In the genomic region with DNA sequence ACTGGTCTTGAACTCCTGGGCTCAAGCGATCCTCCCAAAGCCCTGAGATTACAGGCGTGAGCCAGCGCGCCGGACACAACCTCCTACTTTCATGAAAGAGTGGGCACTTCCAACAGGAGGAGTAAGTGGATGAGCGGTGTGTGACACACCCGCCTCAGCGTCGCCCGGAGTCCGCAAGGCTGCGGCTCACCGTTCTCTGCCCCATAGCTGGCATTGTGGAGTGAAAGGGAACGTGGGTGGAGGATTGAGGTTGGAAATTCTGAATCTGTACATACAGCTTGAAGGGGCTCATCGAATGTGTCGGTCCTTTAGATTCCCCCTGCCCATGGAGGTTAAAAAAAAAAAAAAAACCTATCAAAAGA, we compare ENCODE assay signal across 8 cellular contexts. TPM values are rescaled to one million over a fixed set of nuclear protein-coding genes. Genes with fewer than 3 reads are reported as not detected.
A peak's percentile ranks its signal among the peaks of the same experiment; 100 is the strongest.
DNase-seq lines count a peak whose midpoint lies in the region; ATAC-seq and TF ChIP-seq lines count a peak whose summit lies in the region.

No MANE protein-coding gene starts in this region.

- H3K56ac ChIP-seq in IMR-90 (ENCODE audit: extremely low read depth, insufficient read depth, low read length), result no peak overlapping the region

- no peak overlapping the region for H2AK9ac ChIP-seq in IMR-90 (replicated peaks; ENCODE audit: low read depth, low read length, poor library complexity)

- H4K20me1 ChIP-seq in IMR-90 (ENCODE audit: insufficient read depth, low read length), result no peaks in the 10 kb centered on the region
- no peaks in the 10 kb centered on the region for H4K20me1 ChIP-seq in osteoblast (ENCODE audit: insufficient read depth, low read length)

- H3K27ac Mint-ChIP-seq in CD4-positive, CD25-positive, alpha-beta regulatory T cell, result peak overlapping the region in 2 of 3 donors; percentile 41 to 89
- H3K27ac Mint-ChIP-seq in activated CD8-positive, alpha-beta memory T cell treated with anti-CD3 and anti-CD28 coated beads, Interleukin-2, amount 10 ng/mL, durations not matched to agents 7 days and 5 days, result no peak overlapping the region

- H3K9me3 ChIP-seq in CD4-positive, CD25-positive, alpha-beta regulatory T cell (ENCODE audit: control insufficient read depth in 2 of 2, low read length in 2 of 2), result no peaks in the 10 kb centered on the region
- H3K9me3 ChIP-seq in IMR-90 (ENCODE audit: control insufficient read depth, insufficient read depth, low read length) (no peaks in the 10 kb centered on the region), osteoblast (ENCODE audit: low read depth, low read length) (no peaks in the 10 kb centered on the region), upper lobe of left lung (no peaks in the 10 kb centered on the region)

- H4K91ac ChIP-seq in IMR-90 (ENCODE audit: insufficient read depth, low read depth, low read length), result no peak overlapping the region

- dilution Hi-C loops in IMR-90 (cut with HindIII; ENCODE audit: low sequenced_read_pairs, unreplicated experiment), result no loop called here

- no peak for TF ChIP-seq RAD21 in IMR-90 (IDR thresholded peaks at IDR 0.05; ENCODE audit: low read length)

- H3K9ac ChIP-seq in IMR-90 (ENCODE audit: low read depth, low read length), result no peak overlapping the region

- peaks cover 3% of the 10 kb centered on the region; the same call in 1 of the 2 replicates for H3K9me1 ChIP-seq in IMR-90 (ENCODE audit: insufficient read depth, low read length)

- H3K27me3 ChIP-seq in CD4-positive, CD25-positive, alpha-beta regulatory T cell (ENCODE audit: control insufficient read depth, insufficient read depth, low read length), result peaks cover 12% of the 10 kb centered on the region
- peaks cover 18% of the 10 kb centered on the region for H3K27me3 ChIP-seq in IMR-90 (ENCODE audit: control insufficient read depth, insufficient read depth, low read length)
- H3K27me3 ChIP-seq in osteoblast (ENCODE audit: insufficient read depth, low read length), result peaks cover 28% of the 10 kb centered on the region
- H3K27me3 ChIP-seq in upper lobe of left lung, result no peaks in the 10 kb centered on the region

- no peaks in the 10 kb centered on the region for H3K79me2 ChIP-seq in osteoblast (ENCODE audit: insufficient read depth, low read length)

- no peak overlapping the region for H4K5ac ChIP-seq in IMR-90 (ENCODE audit: low read depth, low read length)

- no peak overlapping the region for H3K27ac ChIP-seq in CD4-positive, CD25-positive, alpha-beta regulatory T cell (ENCODE audit: insufficient read depth, low read length, poor library complexity, severe bottlenecking)
- H3K27ac ChIP-seq in IMR-90 (ENCODE audit: insufficient read depth, low read length) (no peak overlapping the region), osteoblast (ENCODE audit: low read depth, low read length) (no peak overlapping the region), upper lobe of left lung (peak overlapping the region; percentile 19 to 84 (median 46))

- POLR2A ChIA-PET in IMR-90 (lab: Charles Lee; ENCODE audit: unreplicated experiment), result no interaction called here

- no peak overlapping the region for H2BK120ac ChIP-seq in IMR-90 (ENCODE audit: low read depth, low read length)

- H3K4me3 ChIP-seq in CD4-positive, CD25-positive, alpha-beta regulatory T cell (ENCODE audit: low read depth, low read length), result peak overlapping the region; percentile 64
- peak overlapping the region; percentile 43 for H3K4me3 ChIP-seq in IMR-90 (ENCODE audit: insufficient read depth, low read depth, low read length)
- peak overlapping the region; percentile 77 for H3K4me3 ChIP-seq in fibroblast of villous mesenchyme (ENCODE audit: low read depth, low read length)
- H3K4me3 ChIP-seq in osteoblast (ENCODE audit: insufficient read depth, low read length), result peak overlapping the region; percentile 57
- H3K4me3 ChIP-seq in upper lobe of left lung, result peak overlapping the region; percentile 29 to 87 (median 77)

- no peak overlapping the region for H2BK5ac ChIP-seq in IMR-90 (ENCODE audit: low read depth, low read length, poor library complexity, severe bottlenecking)

- no CpG with 5 or more reads among the region's 16 CpGs for WGBS in IMR-90 (ENCODE audit: extremely low coverage in 2 of 2, insufficient read length in 1 of 2), 2 experiments
- 14 to 20% methylated on average over 13 to 16 of the region's 16 CpGs for WGBS in upper lobe of left lung, 2 donors

- TF ChIP-seq EP300 in upper lobe of left lung (IDR thresholded peaks at IDR 0.05), result no peak

- CTCF ChIA-PET in IMR-90 (lab: Yijun Ruan, JAX), result no interaction called here
- CTCF ChIA-PET in activated CD8-positive, alpha-beta memory T cell treated with anti-CD3 and anti-CD28 coated beads, Interleukin-2, amount 10 ng/mL, durations not matched to agents 7 days and 5 days (lab: Charles Lee), result interaction anchor here (0.8 to 2.3 kb wide), 12 partner anchors 10 to 516 kb away, joined by 3 to 15 read pairs (median 3); no protein-coding TSS in a partner anchor

- H2AFZ ChIP-seq in IMR-90 (replicated peaks; ENCODE audit: low read length, poor library complexity), result peak overlapping the region; percentile 84
- peak overlapping the region; percentile 65 for H2AFZ ChIP-seq in osteoblast (ENCODE audit: low read length)

- no peak overlapping the region for H2AK5ac ChIP-seq in IMR-90 (ENCODE audit: low read depth, low read length)

- H3K4me2 ChIP-seq in IMR-90 (ENCODE audit: low read depth, low read length) (peak overlapping the region; percentile 68; the same call in 1 of the 2 replicates), osteoblast (ENCODE audit: insufficient read depth, low read length) (peak overlapping the region; percentile 43)

- H3K27me3 Mint-ChIP-seq in CD4-positive, CD25-positive, alpha-beta regulatory T cell, result peaks cover 63% of the 10 kb centered on the region
- H3K27me3 Mint-ChIP-seq in activated CD8-positive, alpha-beta memory T cell treated with anti-CD3 and anti-CD28 coated beads, Interleukin-2, amount 10 ng/mL, durations not matched to agents 7 days and 5 days, result peaks cover 19% of the 10 kb centered on the region

- H3K23ac ChIP-seq in IMR-90 (ENCODE audit: low read depth, low read length), result no peak overlapping the region

- no peaks in the 10 kb centered on the region for H3K79me1 ChIP-seq in IMR-90 (ENCODE audit: low read depth in 1 of 2, low read length in 2 of 2)

- no peak overlapping the region for H2BK15ac ChIP-seq in IMR-90 (ENCODE audit: low read depth, low read length)

- intact Hi-C loops in IMR-90 (cut with micrococcal nuclease), result no loop called here

- H3K14ac ChIP-seq in IMR-90 (replicated peaks; ENCODE audit: low read depth, low read length), result no peak overlapping the region

- TF ChIP-seq CTCF in IMR-90 (conservative IDR thresholded peaks at IDR 0.05; ENCODE audit: low read depth, low read length), result no peak
- no peak for TF ChIP-seq CTCF in fibroblast of villous mesenchyme (IDR thresholded peaks at IDR 0.05; ENCODE audit: insufficient read depth, low read depth, low read length)
- no peak for TF ChIP-seq CTCF in osteoblast (IDR thresholded peaks at IDR 0.05; ENCODE audit: extremely low read depth, low read depth, low read length)
- TF ChIP-seq CTCF in upper lobe of left lung (IDR thresholded peaks at IDR 0.05), result no peak

- peak overlapping the region; percentile 84 to 93 (median 88) for H3K4me3 Mint-ChIP-seq in CD4-positive, CD25-positive, alpha-beta regulatory T cell
- H3K4me3 Mint-ChIP-seq in activated CD8-positive, alpha-beta memory T cell treated with anti-CD3 and anti-CD28 coated beads, Interleukin-2, amount 10 ng/mL, durations not matched to agents 7 days and 5 days, result peak overlapping the region; percentile 69

- H3K18ac ChIP-seq in IMR-90 (ENCODE audit: low read depth, low read length), result no peak overlapping the region

- peaks cover 0 to 2% (median 0%) of the 10 kb centered on the region in 7 donors for H3K9me3 Mint-ChIP-seq in CD4-positive, CD25-positive, alpha-beta regulatory T cell
- no peaks in the 10 kb centered on the region for H3K9me3 Mint-ChIP-seq in activated CD8-positive, alpha-beta memory T cell treated with anti-CD3 and anti-CD28 coated beads, Interleukin-2, amount 10 ng/mL, durations not matched to agents 7 days and 5 days (ENCODE audit: low read depth)

- TF ChIP-seq POLR2A in IMR-90 (IDR thresholded peaks at IDR 0.05; ENCODE audit: low read depth, low read length) (no peak), upper lobe of left lung (IDR thresholded peaks at IDR 0.05) (no peak)

- H3K4me1 ChIP-seq in CD4-positive, CD25-positive, alpha-beta regulatory T cell (ENCODE audit: control insufficient read depth, insufficient read depth, low read length, poor library complexity, severe bottlenecking), result peaks cover 17% of the 10 kb centered on the region
- H3K4me1 ChIP-seq in IMR-90 (ENCODE audit: control insufficient read depth, insufficient read depth, low read length) (no peaks in the 10 kb centered on the region; the same call in 1 of the 2 replicates), osteoblast (ENCODE audit: insufficient read depth, low read length) (no peaks in the 10 kb centered on the region), upper lobe of left lung (peaks cover 10 to 23% (median 15%) of the 10 kb centered on the region in 4 donors)

- in situ Hi-C loops in IMR-90 (cut with MboI; ENCODE audit: low sequenced_read_pairs), result no loop called here

- no peaks in the 10 kb centered on the region for H3K36me3 ChIP-seq in CD4-positive, CD25-positive, alpha-beta regulatory T cell (ENCODE audit: control insufficient read depth, insufficient read depth, low read length)
- H3K36me3 ChIP-seq in IMR-90 (ENCODE audit: control insufficient read depth, insufficient read depth, low read length) (no peaks in the 10 kb centered on the region), osteoblast (ENCODE audit: insufficient read depth, low read length) (no peaks in the 10 kb centered on the region), upper lobe of left lung (no peaks in the 10 kb centered on the region)

- no TSS peak for BruUV-seq in IMR-90 (replicated peaks; lab: Mats Ljungman, UMichigan)

- H3K4ac ChIP-seq in IMR-90 (ENCODE audit: low read depth, low read length), result no peak overlapping the region

- H3K4me1 Mint-ChIP-seq in CD4-positive, CD25-positive, alpha-beta regulatory T cell, result peaks cover 0 to 15% (median 7%) of the 10 kb centered on the region in 4 donors
- H3K4me1 Mint-ChIP-seq in activated CD8-positive, alpha-beta memory T cell treated with anti-CD3 and anti-CD28 coated beads, Interleukin-2, amount 10 ng/mL, durations not matched to agents 7 days and 5 days, result peaks cover 10% of the 10 kb centered on the region

- no peak overlapping the region for H2BK20ac ChIP-seq in IMR-90 (ENCODE audit: low read depth, low read length)

- no peak overlapping the region for H4K8ac ChIP-seq in IMR-90 (ENCODE audit: low read depth in 2 of 2, low read length in 2 of 2)

- peak in 1 of 2 donors; percentile 24 for ATAC-seq in CD4-positive, CD25-positive, alpha-beta regulatory T cell (ENCODE audit: low read depth in 2 of 2)
- ATAC-seq in GM21381 (IDR thresholded peaks at IDR 0.05; ENCODE audit: unreplicated experiment) (peak; percentile 20), IMR-90 (ENCODE audit: low read depth) (no peak), upper lobe of left lung (ENCODE audit: low FRiP score in 2 of 2) (peak; percentile 61 to 65)
- ATAC-seq in activated CD8-positive, alpha-beta memory T cell treated with anti-CD3 and anti-CD28 coated beads, Interleukin-2, amount 10 ng/mL, durations not matched to agents 7 days and 5 days, result peak; percentile 34

- DNase-seq in CD4-positive, CD25-positive, alpha-beta regulatory T cell, result peak in 1 of 3 donors; percentile 3
- DNase-seq in IMR-90 (no peak), fibroblast of villous mesenchyme (ENCODE audit: low read depth) (no peak), osteoblast (ENCODE audit: insufficient read length, low spot score, missing footprints) (no peak), upper lobe of left lung (peak; percentile 57 to 76), SIG-M5 (lab: John Stamatoyannopoulos, UW) (no peak)
- DNase-seq in activated CD8-positive, alpha-beta memory T cell treated with anti-CD3 and anti-CD28 coated beads, Interleukin-2, amount 10 ng/mL, durations not matched to agents 7 days and 5 days, result peak; percentile 47

- H3K36me3 Mint-ChIP-seq in CD4-positive, CD25-positive, alpha-beta regulatory T cell, result no peaks in the 10 kb centered on the region
- H3K36me3 Mint-ChIP-seq in activated CD8-positive, alpha-beta memory T cell treated with anti-CD3 and anti-CD28 coated beads, Interleukin-2, amount 10 ng/mL, durations not matched to agents 7 days and 5 days, result no peaks in the 10 kb centered on the region

RNA-seq across cellular contexts. Expression of a gene that starts 0.5 kb away (rescaled TPM):
- 0.76 TPM for total RNA-seq in CD4-positive, CD25-positive, alpha-beta regulatory T cell
- 1 to 10 TPM; 1.4 to 8.3 (median 3.5) TPM for polyA plus RNA-seq in CD4-positive, CD25-positive, alpha-beta regulatory T cell
- total RNA-seq in IMR-90 (2012; rRNA removed) (0.90 and 1.1 TPM in 2 replicates), fibroblast of villous mesenchyme (79.0 and 80.5 TPM in 2 replicates), osteoblast (5.1 and 5.9 TPM in 2 replicates), upper lobe of left lung (10 to 100 TPM; 19.9 to 46.0 (median 33.2) TPM)
- polyA plus RNA-seq in IMR-90 (2012; rRNA removed), result 0.60 and 0.92 TPM in 2 replicates
- 0.19 and 0.36 TPM in 2 replicates for polyA plus RNA-seq in IMR-90 (2012; cell fraction: cytosol; rRNA removed)
- 0.10 and 0.17 TPM in 2 replicates for polyA plus RNA-seq in IMR-90 (2012; cell fraction: nucleus; rRNA removed; ENCODE audit: low replicate concordance)
- total RNA-seq in activated CD8-positive, alpha-beta memory T cell treated with anti-CD3 and anti-CD28 coated beads, Interleukin-2, amount 10 ng/mL, durations not matched to agents 7 days and 5 days, result 10 to 100 TPM in 1 of 2 experiments, 1 to 10 TPM in 1; 8.1 to 12.2 TPM

RNA-seq across cellular contexts. Expression of a gene that starts 46.3 kb away (rescaled TPM):
- 198 TPM for total RNA-seq in CD4-positive, CD25-positive, alpha-beta regulatory T cell
- polyA plus RNA-seq in CD4-positive, CD25-positive, alpha-beta regulatory T cell, result 100 to 1,000 TPM; 157 to 270 (median 180) TPM
- total RNA-seq in IMR-90 (2012; rRNA removed) (13.3 and 18.5 TPM in 2 replicates), fibroblast of villous mesenchyme (39.0 and 51.4 TPM in 2 replicates), osteoblast (19.2 and 23.9 TPM in 2 replicates), upper lobe of left lung (100 to 1,000 TPM in 4 of 6 donors, 10 to 100 TPM in 2; 52.1 to 157 (median 111) TPM)
- polyA plus RNA-seq in IMR-90 (2012; rRNA removed), result 40.6 and 43.0 TPM in 2 replicates
- polyA plus RNA-seq in IMR-90 (2012; cell fraction: cytosol; rRNA removed), result 55.8 and 57.7 TPM in 2 replicates
- polyA plus RNA-seq in IMR-90 (2012; cell fraction: nucleus; rRNA removed; ENCODE audit: low replicate concordance), result 36.3 and 44.3 TPM in 2 replicates
- 100 to 1,000 TPM; 100 to 104 TPM for total RNA-seq in activated CD8-positive, alpha-beta memory T cell treated with anti-CD3 and anti-CD28 coated beads, Interleukin-2, amount 10 ng/mL, durations not matched to agents 7 days and 5 days

RNA-seq across cellular contexts. Expression of a gene that starts 51.2 kb away (rescaled TPM):
- not detected for total RNA-seq in CD4-positive, CD25-positive, alpha-beta regulatory T cell
- polyA plus RNA-seq in CD4-positive, CD25-positive, alpha-beta regulatory T cell, result not detected
- total RNA-seq in IMR-90 (2012; rRNA removed) (not detected in 2 replicates), fibroblast of villous mesenchyme (under 0.01 TPM in 1 of 2 replicates, not detected in the other), osteoblast (not detected in 2 replicates), upper lobe of left lung (10 to 100 TPM in 1 of 6 donors, 1 to 10 TPM in 3, not detected in 2; 1.9 to 13.7 (median 3.6) TPM)
- polyA plus RNA-seq in IMR-90 (2012; rRNA removed), result not detected in 2 replicates
- polyA plus RNA-seq in IMR-90 (2012; cell fraction: cytosol; rRNA removed), result not detected in 2 replicates
- not detected in 2 replicates for polyA plus RNA-seq in IMR-90 (2012; cell fraction: nucleus; rRNA removed; ENCODE audit: low replicate concordance)
- total RNA-seq in activated CD8-positive, alpha-beta memory T cell treated with anti-CD3 and anti-CD28 coated beads, Interleukin-2, amount 10 ng/mL, durations not matched to agents 7 days and 5 days, result not detected

RNA-seq across cellular contexts. Expression of a gene that starts 51.3 kb away (rescaled TPM):
- total RNA-seq in CD4-positive, CD25-positive, alpha-beta regulatory T cell, result not detected
- not detected for polyA plus RNA-seq in CD4-positive, CD25-positive, alpha-beta regulatory T cell
- not detected in 2 replicates for total RNA-seq in IMR-90 (2012; rRNA removed)
- not detected in 2 replicates for polyA plus RNA-seq in IMR-90 (2012; rRNA removed)
- polyA plus RNA-seq in IMR-90 (2012; cell fraction: cytosol; rRNA removed), result not detected in 2 replicates
- polyA plus RNA-seq in IMR-90 (2012; cell fraction: nucleus; rRNA removed; ENCODE audit: low replicate concordance), result not detected in 2 replicates
- not detected for total RNA-seq in activated CD8-positive, alpha-beta memory T cell treated with anti-CD3 and anti-CD28 coated beads, Interleukin-2, amount 10 ng/mL, durations not matched to agents 7 days and 5 days
- total RNA-seq in fibroblast of villous mesenchyme, result not detected in 2 replicates
- total RNA-seq in osteoblast, result not detected in 2 replicates
- total RNA-seq in upper lobe of left lung, result 1 to 10 TPM in 1 of 6 donors, under 1 TPM in 1, not detected in 4; 0.71 to 8.7 TPM

Comparison
In these comparisons a context has a peak if more than half of its experiments do, and no peak if none do; other contexts are left out.
1. DNase-seq: peak in activated CD8-positive, alpha-beta memory T cell treated with anti-CD3 and anti-CD28 coated beads, Interleukin-2, amount 10 ng/mL, durations not matched to agents 7 days and 5 days (single experiment) and upper lobe of left lung (2 of 2); none in IMR-90 (single experiment), fibroblast of villous mesenchyme (single experiment), osteoblast (single experiment) and SIG-M5 (single experiment).
2. H3K27ac ChIP-seq: peak in upper lobe of left lung (4 of 4); none in CD4-positive, CD25-positive, alpha-beta regulatory T cell (single experiment), IMR-90 (single experiment) and osteoblast (single experiment).
3. Peak in every context shown above with its lines, with median percentiles within 50 percentile points of each other: H3K4me3 ChIP-seq.